15 cellular contexts compared by ENCODE assay signal in genomic region chr15:39553947-39554731, GRCh38. TPM values are rescaled to one million over a fixed set of nuclear protein-coding genes. Genes with fewer than 3 reads are reported as not detected.
DNase-seq lines count a peak whose midpoint lies in the region; ATAC-seq and TF ChIP-seq lines count a peak whose summit lies in the region.
"Had no signal": no experiment of that assay in that cellular context is flagged by ENCODE, and none has a peak within 500 bp of the region (broad histone marks: within the 10 kb centered on the region; RNA-seq: fewer than 3 reads in every experiment).

No MANE protein-coding gene starts in this region.

- no peak overlapping the region for H3K27ac Mint-ChIP-seq in activated CD8-positive, alpha-beta T cell treated with anti-CD3 and anti-CD28 coated beads for 36 hours
- H3K27ac Mint-ChIP-seq: CD4-positive, alpha-beta memory T cell; dendritic cell treated with granulocyte-macrophage colony-stimulating factor and Interleukin-4, amounts not matched to agents 40 ng/mL and 50 ng/mL, for 4 days; IgD-negative memory B cell had no signal

- peak; percentile 57 for ATAC-seq in HG02884 (IDR thresholded peaks at IDR 0.05; ENCODE audit: unreplicated experiment)
- ATAC-seq in activated CD8-positive, alpha-beta T cell treated with anti-CD3 and anti-CD28 coated beads for 36 hours = no peak

- H3K27me3 Mint-ChIP-seq in activated CD8-positive, alpha-beta T cell treated with anti-CD3 and anti-CD28 coated beads for 36 hours = no peaks in the 10 kb centered on the region

- H3K4me1 ChIP-seq in muscle layer of duodenum (ENCODE audit: control insufficient read depth in 1 of 2, insufficient read depth in 2 of 2, low read length in 2 of 2) (peaks cover 0 to 15% of the 10 kb centered on the region in 2 donors), A673 (ENCODE audit: insufficient read depth, low read length, poor library complexity, severe bottlenecking) (no peaks in the 10 kb centered on the region)

- H3K4me3 ChIP-seq in GM12865 (ENCODE audit: low read depth, low read length) = no peak overlapping the region
- no peak overlapping the region for H3K4me3 ChIP-seq in muscle layer of duodenum (ENCODE audit: low read depth in 1 of 2, low read length in 2 of 2)
- H3K4me3 ChIP-seq in A673 (ENCODE audit: low read depth, low read length, poor library complexity, severe bottlenecking) = no peak overlapping the region
- no peak overlapping the region for H3K4me3 ChIP-seq in lower leg skin (ENCODE audit: low read depth, poor library complexity, severe bottlenecking)
- H3K4me3 ChIP-seq: lung had no signal

- TF ChIP-seq CTCF in GM12865 (IDR thresholded peaks at IDR 0.05; ENCODE audit: insufficient read depth, low read depth, low read length, missing control alignments) (no peak), A673 (conservative IDR thresholded peaks at IDR 0.05; ENCODE audit: low read depth, low read length) (no peak), lower leg skin (IDR thresholded peaks at IDR 0.05) (no peak)
- no peak for TF ChIP-seq CTCF in activated CD8-positive, alpha-beta T cell treated with anti-CD3 and anti-CD28 coated beads for 36 hours (IDR thresholded peaks at IDR 0.05)

- 43 to 56% methylated on average over 2 of the region's 2 CpGs for WGBS in lower leg skin, 2 donors

- intact Hi-C loops in activated CD8-positive, alpha-beta T cell treated with anti-CD3 and anti-CD28 coated beads for 36 hours (cut with micrococcal nuclease) = no loop called here
- intact Hi-C loops in A673 (cut with micrococcal nuclease; ENCODE audit: unreplicated experiment) (no loop called here), lower leg skin (cut with DNase I; ENCODE audit: low total_unique reads) (no loop called here)

- POLR2A ChIA-PET in activated CD8-positive, alpha-beta T cell treated with anti-CD3 and anti-CD28 coated beads for 36 hours (lab: Charles Lee) = no interaction called here
- POLR2A ChIA-PET in A673 (lab: Charles Lee; ENCODE audit: low non-redundant PET) = no interaction called here

- H3K4me1 Mint-ChIP-seq in activated CD8-positive, alpha-beta T cell treated with anti-CD3 and anti-CD28 coated beads for 36 hours (ENCODE audit: low read depth) = peaks cover 3% of the 10 kb centered on the region
- H3K4me1 Mint-ChIP-seq: CD4-positive, alpha-beta memory T cell had no signal

- CTCF ChIA-PET in activated CD8-positive, alpha-beta T cell treated with anti-CD3 and anti-CD28 coated beads for 36 hours (lab: Charles Lee) = interaction anchor here (1.4 to 1.9 kb wide), 2 partner anchors 26 to 203 kb away, joined by 3 to 6 read pairs; no protein-coding TSS in a partner anchor
- CTCF ChIA-PET in A673 (lab: Charles Lee) = no interaction called here

- BruUV-seq in A673 (replicated peaks; lab: Mats Ljungman, UMichigan) = no TSS peak

- H3K9me3 ChIP-seq in muscle layer of duodenum (ENCODE audit: control insufficient read depth in 1 of 2, low read length in 2 of 2) = no peaks in the 10 kb centered on the region
- H3K9me3 ChIP-seq in A673 (ENCODE audit: low read depth, low read length, poor library complexity, severe bottlenecking) = no peaks in the 10 kb centered on the region

- no peaks in the 10 kb centered on the region for H3K36me3 ChIP-seq in muscle layer of duodenum (ENCODE audit: control insufficient read depth in 1 of 2, insufficient read depth in 2 of 2, low read length in 2 of 2)
- H3K36me3 ChIP-seq in A673 (ENCODE audit: insufficient read depth, low read length, poor library complexity, severe bottlenecking) = no peaks in the 10 kb centered on the region

- no peak for TF ChIP-seq POLR2A in lower leg skin (IDR thresholded peaks at IDR 0.05)

- H3K27ac ChIP-seq in muscle layer of duodenum (ENCODE audit: low read length) (peak overlapping the region; percentile 16), A673 (ENCODE audit: low read depth, low read length, poor library complexity, severe bottlenecking) (no peak overlapping the region)

- no peak overlapping the region for H3K4me3 Mint-ChIP-seq in activated CD8-positive, alpha-beta T cell treated with anti-CD3 and anti-CD28 coated beads for 36 hours
- H3K4me3 Mint-ChIP-seq: CD4-positive, alpha-beta memory T cell; dendritic cell treated with granulocyte-macrophage colony-stimulating factor and Interleukin-4, amounts not matched to agents 40 ng/mL and 50 ng/mL, for 4 days; IgD-negative memory B cell had no signal

- no peaks in the 10 kb centered on the region for H3K27me3 ChIP-seq in muscle layer of duodenum (ENCODE audit: low read depth, low read length)
- peaks cover 24% of the 10 kb centered on the region for H3K27me3 ChIP-seq in A673 (replicated peaks; ENCODE audit: insufficient read depth, low read depth, low read length, poor library complexity)

- DNase-seq in GM12865 (ENCODE audit: low read depth) = peak; percentile 58
- DNase-seq in NCI-H2196 (lab: John Stamatoyannopoulos, UW; ENCODE audit: unreplicated experiment) = peak; percentile 70
- DNase-seq in activated CD8-positive, alpha-beta T cell treated with anti-CD3 and anti-CD28 coated beads for 36 hours = no peak
- no peak for DNase-seq in stimulated activated CD4-positive, alpha-beta T cell treated with anti-CD3 and anti-CD28 coated beads, Interleukin-1b, Interleukin-23, amount 100 ng/mL, for 48 hours
- no peak for DNase-seq in A673 (ENCODE audit: low spot score)
- DNase-seq in lower leg skin (ENCODE audit: low spot score in 2 of 2) = no peak
- DNase-seq: activated CD8-positive, alpha-beta memory T cell treated with anti-CD3 and anti-CD28 coated beads for 24 hours; CD4-positive, alpha-beta memory T cell; retina had no signal

- H3K9me3 Mint-ChIP-seq in activated CD8-positive, alpha-beta T cell treated with anti-CD3 and anti-CD28 coated beads for 36 hours = no peaks in the 10 kb centered on the region
- H3K9me3 Mint-ChIP-seq: activated naive CD4-positive, alpha-beta T cell treated with anti-CD3 and anti-CD28 coated beads, Interleukin-2, amount 50 U/mL, for 72 hours; dendritic cell treated with granulocyte-macrophage colony-stimulating factor and Interleukin-4, amounts not matched to agents 40 ng/mL and 50 ng/mL, for 4 days had no signal

- no peaks in the 10 kb centered on the region for H3K36me3 Mint-ChIP-seq in activated CD8-positive, alpha-beta T cell treated with anti-CD3 and anti-CD28 coated beads for 36 hours (ENCODE audit: low read depth)
- H3K36me3 Mint-ChIP-seq: activated naive CD4-positive, alpha-beta T cell treated with anti-CD3 and anti-CD28 coated beads, Interleukin-2, amount 50 U/mL, for 72 hours; CD4-positive, alpha-beta memory T cell; IgD-negative memory B cell had no signal

RNA-seq across cellular contexts. Expression of gene THBS1, which starts 26.7 kb away (rescaled TPM):
- 1 to 10 TPM in 1 of 2 experiments, under 1 TPM in 1; 0.54 to 1.1 TPM for total RNA-seq in activated CD8-positive, alpha-beta T cell treated with anti-CD3 and anti-CD28 coated beads for 36 hours
- total RNA-seq in A673 (2021) (0.76 and 0.80 TPM in 2 replicates), lower leg skin (100 to 1,000 TPM in 2 of 4 donors, 10 to 100 TPM in 2; 84.7 to 158 (median 103) TPM)

Comparison
In these comparisons a context has a peak if more than half of its experiments do, and no peak if none do; other contexts are left out.
1. DNase-seq: peak in GM12865 (single experiment) and NCI-H2196 (single experiment); none in activated CD8-positive, alpha-beta T cell treated with anti-CD3 and anti-CD28 coated beads for 36 hours (single experiment), stimulated activated CD4-positive, alpha-beta T cell treated with anti-CD3 and anti-CD28 coated beads, Interleukin-1b, Interleukin-23, amount 100 ng/mL, for 48 hours (single experiment), A673 (single experiment) and lower leg skin (0 of 2).
2. RNA of gene THBS1, which starts 26.7 kb away (total RNA-seq): 84.7 to 158 TPM in lower leg skin; 0.54 to 1.1 TPM in activated CD8-positive, alpha-beta T cell treated with anti-CD3 and anti-CD28 coated beads for 36 hours and 0.76 to 0.80 TPM in A673; every median in the first group is over 10 times any median in the second.